Comparison of ENCODE assay signal across 1 cellular context in genomic region chr20:62357681-62358080, GRCh38.
TF ChIP-seq lines count a peak whose summit lies in the region.

No MANE protein-coding gene starts in this region.

TF ChIP-seq in HCT116, 20 proteins besides CTCF, POLR2A, EP300 and RAD21 (continued from another document):
- no peak for TF ChIP-seq MAX (IDR thresholded peaks at IDR 0.05)
- TF ChIP-seq ZBTB33 (IDR thresholded peaks at IDR 0.05; ENCODE audit: extremely low read depth, insufficient replicate concordance, low read length), result no peak
- no peak for TF ChIP-seq ZFX (IDR thresholded peaks at IDR 0.05)
- no peak for TF ChIP-seq EZH2 (IDR thresholded peaks at IDR 0.05)
- TF ChIP-seq POLR2AphosphoS5 (IDR thresholded peaks at IDR 0.05; ENCODE audit: low read depth, low read length), result no peak
- no peak for TF ChIP-seq CBX3 (IDR thresholded peaks at IDR 0.05; ENCODE audit: low read depth)
- TF ChIP-seq SP1 (IDR thresholded peaks at IDR 0.05; ENCODE audit: low read depth), result no peak
- TF ChIP-seq JUND (IDR thresholded peaks at IDR 0.05), result no peak
- TF ChIP-seq CEBPB (IDR thresholded peaks at IDR 0.05; ENCODE audit: low read depth), result no peak
- no peak for TF ChIP-seq SIN3A (IDR thresholded peaks at IDR 0.05; ENCODE audit: low read depth)
- TF ChIP-seq YY1 (IDR thresholded peaks at IDR 0.05; ENCODE audit: extremely low read depth, insufficient replicate concordance, low read depth, low read length), result no peak
- no peak for TF ChIP-seq REST (IDR thresholded peaks at IDR 0.05; ENCODE audit: low read depth)
- no peak for TF ChIP-seq FOSL1 (IDR thresholded peaks at IDR 0.05; ENCODE audit: low read depth)
- TF ChIP-seq EZH2phosphoT487 (IDR thresholded peaks at IDR 0.05; ENCODE audit: borderline replicate concordance), result no peak
- TF ChIP-seq ELF1 (IDR thresholded peaks at IDR 0.05; ENCODE audit: borderline replicate concordance, low read depth), result no peak
- TF ChIP-seq EGR1 (IDR thresholded peaks at IDR 0.05; ENCODE audit: low read depth), result no peak
- no peak for TF ChIP-seq ZNF274 (IDR thresholded peaks at IDR 0.05; ENCODE audit: low read depth, low read length)
TF ChIP-seq in HCT116: peak in this region for 0.
